Comparison of ENCODE assay signal across 2 cellular contexts in genomic region chr1:46471885-46472502, GRCh38.
A peak's percentile ranks its signal among the peaks of the same experiment; 100 is the strongest.
TF ChIP-seq lines count a peak whose summit lies in the region.

No MANE protein-coding gene starts in this region.

TF ChIP-seq in GM23338, 12 proteins besides CTCF, POLR2A, EP300 and RAD21 (continued from another document):
- TF ChIP-seq REST (IDR thresholded peaks at IDR 0.05; ENCODE audit: unreplicated experiment), result peak; percentile 58

TF ChIP-seq in Ishikawa, 13 proteins besides CTCF, POLR2A, EP300 and RAD21:
- TF ChIP-seq REST (IDR thresholded peaks at IDR 0.05; ENCODE audit: low read depth) (peak; percentile 68), TAF1 (IDR thresholded peaks at IDR 0.05; ENCODE audit: low read depth) (no peak)
